In the genomic region with DNA sequence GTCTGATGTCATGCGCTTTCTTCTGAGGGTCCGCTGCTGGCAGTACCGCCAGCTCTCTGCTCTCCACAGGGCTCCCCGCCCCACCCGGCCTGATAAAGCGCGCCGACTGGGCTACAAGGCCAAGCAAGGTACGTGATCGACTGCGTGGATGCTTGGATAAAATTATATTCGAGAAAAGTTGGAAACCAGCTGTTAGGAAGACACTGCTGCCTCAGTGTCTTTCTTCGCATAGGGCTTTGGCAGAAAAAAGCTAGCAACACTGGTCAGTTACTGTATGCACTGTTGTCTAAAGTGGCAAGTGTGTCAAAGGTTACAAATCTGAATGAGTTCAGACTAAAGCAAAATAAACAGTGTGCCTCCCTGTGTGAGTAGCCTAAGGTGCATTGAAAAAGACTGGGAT, we compare ENCODE assay signal across 8 cellular contexts. TPM values are rescaled to one million over a fixed set of nuclear protein-coding genes. Genes with fewer than 3 reads are reported as not detected.
DNase-seq lines count a peak whose midpoint lies in the region; ATAC-seq and TF ChIP-seq lines count a peak whose summit lies in the region.
"Not testable (repeated sequence)": the region's sequence is repeated elsewhere in the genome, so short reads cannot be mapped to it uniquely, and the experiment has no call there.

No MANE protein-coding gene starts in this region.

- H3K4me3 Mint-ChIP-seq in CD4-positive, alpha-beta T cell: peak overlapping the region; percentile 99
- peak overlapping the region; percentile 99 for H3K4me3 Mint-ChIP-seq in activated CD4-positive, alpha-beta T cell treated with anti-CD3 and anti-CD28 coated beads for 36 hours

- peak overlapping the region; percentile 87 for H3K4me2 ChIP-seq in Karpas-422 (ENCODE audit: low read depth, low read length, poor library complexity, severe bottlenecking)

- POLR2A ChIA-PET in CD4-positive, alpha-beta T cell (lab: Charles Lee): interaction anchor here (1.3 to 3.5 kb wide), 10 partner anchors 10 to 114 kb away, joined by 3 to 95 read pairs (median 16); no protein-coding TSS in a partner anchor
- POLR2A ChIA-PET in activated CD4-positive, alpha-beta T cell treated with anti-CD3 and anti-CD28 coated beads for 36 hours (lab: Charles Lee): interaction anchor here (1.0 to 2.9 kb wide), 4 partner anchors 26 to 107 kb away, joined by 3 to 25 read pairs (median 8); partner anchors contain the start of gene NR1D2

- in situ Hi-C loops in brain microvascular endothelial cell (cut with HindIII; ENCODE audit: low pct_ligation_motif_present, low sequenced_read_pairs): not testable (repeated sequence)

- peak overlapping the region; percentile 98 for H3K27ac Mint-ChIP-seq in CD4-positive, alpha-beta T cell
- H3K27ac Mint-ChIP-seq in activated CD4-positive, alpha-beta T cell treated with anti-CD3 and anti-CD28 coated beads for 36 hours: peak overlapping the region; percentile 99

- H2AFZ ChIP-seq in Karpas-422 (ENCODE audit: low read length): not testable (repeated sequence)

- not testable (repeated sequence) for H3K9me3 Mint-ChIP-seq in CD4-positive, alpha-beta T cell; activated CD4-positive, alpha-beta T cell treated with anti-CD3 and anti-CD28 coated beads for 36 hours (ENCODE audit: low read depth)

- 1 to 3% methylated on average over 13 of the region's 13 CpGs for WGBS in lower leg skin, 2 donors
- 0 to 1% (median 1%) methylated on average over 13 of the region's 13 CpGs for WGBS in ovary, 3 donors
- 0 to 1% methylated on average over 13 of the region's 13 CpGs for WGBS in testis, 2 donors

- CTCF ChIA-PET in CD4-positive, alpha-beta T cell (lab: Charles Lee): interaction anchor here (0.8 kb wide), 1 partner anchor 30 kb away, joined by 3 read pairs; no protein-coding TSS in a partner anchor
- CTCF ChIA-PET in activated CD4-positive, alpha-beta T cell treated with anti-CD3 and anti-CD28 coated beads for 36 hours (lab: Charles Lee): interaction anchor here (1.0 to 5.3 kb wide), 2 partner anchors 9 to 28 kb away, joined by 3 to 26 read pairs; no protein-coding TSS in a partner anchor

- not testable (repeated sequence) for TF ChIP-seq POLR2A in lower leg skin (IDR thresholded peaks at IDR 0.05); ovary (IDR thresholded peaks at IDR 0.05); testis (IDR thresholded peaks at IDR 0.05)

- H3K36me3 Mint-ChIP-seq in CD4-positive, alpha-beta T cell (ENCODE audit: low read depth): peaks cover 55% of the 10 kb centered on the region
- peaks cover 54% of the 10 kb centered on the region for H3K36me3 Mint-ChIP-seq in activated CD4-positive, alpha-beta T cell treated with anti-CD3 and anti-CD28 coated beads for 36 hours (ENCODE audit: low read depth)

- peak overlapping the region; percentile 86 for H3K4me3 ChIP-seq in Karpas-422 (ENCODE audit: low read length)
- H3K4me3 ChIP-seq in brain microvascular endothelial cell (ENCODE audit: low read depth, low read length): peak overlapping the region; percentile 97
- H3K4me3 ChIP-seq in fibroblast of mammary gland (ENCODE audit: control insufficient read depth, low read depth, low read length): peak overlapping the region; percentile 83
- peak overlapping the region; percentile 100 for H3K4me3 ChIP-seq in lower leg skin (ENCODE audit: low read depth, poor library complexity, severe bottlenecking)
- H3K4me3 ChIP-seq in ovary: peak overlapping the region; percentile 94
- H3K4me3 ChIP-seq in testis: peak overlapping the region; percentile 80 to 97

- peak overlapping the region; percentile 85 for H3K27ac ChIP-seq in CD4-positive, alpha-beta T cell (ENCODE audit: low read depth, low read length)
- peak overlapping the region; percentile 76 for H3K27ac ChIP-seq in Karpas-422 (ENCODE audit: low read length)
- H3K27ac ChIP-seq in brain microvascular endothelial cell: peak overlapping the region; percentile 84
- H3K27ac ChIP-seq in ovary: peak overlapping the region; percentile 68 to 88
- peak overlapping the region; percentile 81 to 98 for H3K27ac ChIP-seq in testis

- H3K27me3 Mint-ChIP-seq in CD4-positive, alpha-beta T cell; activated CD4-positive, alpha-beta T cell treated with anti-CD3 and anti-CD28 coated beads for 36 hours: not testable (repeated sequence)

- H3K9me2 ChIP-seq in Karpas-422 (replicated peaks; ENCODE audit: insufficient read depth, low read length): not testable (repeated sequence)

- H3K36me3 ChIP-seq in Karpas-422 (ENCODE audit: insufficient read depth, low read length) (peaks cover 30% of the 10 kb centered on the region), brain microvascular endothelial cell (replicated peaks) (peaks cover 25% of the 10 kb centered on the region)
- not testable (repeated sequence) for H3K36me3 ChIP-seq in ovary; testis (ENCODE audit: low read depth, missing control alignments)

- not testable (repeated sequence) for H3K9me3 ChIP-seq in CD4-positive, alpha-beta T cell (ENCODE audit: control insufficient read depth, low read length); Karpas-422 (ENCODE audit: low read length); ovary; testis

- intact Hi-C loops in CD4-positive, alpha-beta T cell (cut with DNase I, micrococcal nuclease): loop anchor here (1.0 to 10.0 kb wide), 4 partner anchors 23 to 1867 kb away; partner anchors contain the start of genes NR1D2 (in 2 of the 2), NGLY1 (in 1 of the 2) and UBE2E1 (in 1 of the 2)
- intact Hi-C loops in activated CD4-positive, alpha-beta T cell treated with anti-CD3 and anti-CD28 coated beads for 36 hours (cut with DNase I, micrococcal nuclease): loop anchor here (1.0 to 10.0 kb wide), 7 partner anchors 27 to 1865 kb away; partner anchors contain the start of genes NR1D2 (in 2 of the 2), NGLY1 (in 1 of the 2), TOP2B (in 1 of the 2) and UBE2E2 (in 1 of the 2)
- intact Hi-C loops in lower leg skin (cut with DNase I; ENCODE audit: low total_unique reads); testis (cut with DNase I; ENCODE audit: low total_unique reads): not testable (repeated sequence)
- intact Hi-C loops in ovary (cut with DNase I): loop anchor here in 3 of 4 donors (2.0 kb wide), 2 partner anchors 27 to 29 kb away; partner anchors contain the start of gene NR1D2 (in 2 of the 3)

- ATAC-seq in CD4-positive, alpha-beta T cell (ENCODE audit: poor library complexity); activated CD4-positive, alpha-beta T cell treated with anti-CD3 and anti-CD28 coated beads for 36 hours: not testable (repeated sequence)

- H3K4me1 ChIP-seq in Karpas-422 (ENCODE audit: low read length) (peaks cover 25% of the 10 kb centered on the region), testis (peaks cover 10% of the 10 kb centered on the region)
- H3K4me1 ChIP-seq in ovary (ENCODE audit: insufficient read depth): not testable (repeated sequence)

- peaks cover 17% of the 10 kb centered on the region for H3K79me2 ChIP-seq in Karpas-422 (ENCODE audit: low read length)

- TF ChIP-seq EP300 in ovary (IDR thresholded peaks at IDR 0.05): not testable (repeated sequence)

- peak overlapping the region; percentile 86 for H3K9ac ChIP-seq in Karpas-422 (ENCODE audit: low read length)

- H4K20me1 ChIP-seq in Karpas-422 (ENCODE audit: insufficient read depth, low read depth, low read length): peaks cover 30% of the 10 kb centered on the region

- not testable (repeated sequence) for TF ChIP-seq CTCF in CD4-positive, alpha-beta T cell (IDR thresholded peaks at IDR 0.05); brain microvascular endothelial cell (IDR thresholded peaks at IDR 0.05; ENCODE audit: low read depth, low read length, missing control alignments); fibroblast of mammary gland (conservative IDR thresholded peaks at IDR 0.05; ENCODE audit: control insufficient read depth, insufficient read depth, low read depth, low read length); lower leg skin (IDR thresholded peaks at IDR 0.05); ovary (IDR thresholded peaks at IDR 0.05); testis (IDR thresholded peaks at IDR 0.05)

- H3K27me3 ChIP-seq in CD4-positive, alpha-beta T cell (ENCODE audit: control insufficient read depth, insufficient read depth, low read length); Karpas-422 (ENCODE audit: low read length); brain microvascular endothelial cell (replicated peaks); ovary; testis: not testable (repeated sequence)

- not testable (repeated sequence) for DNase-seq in CD4-positive, alpha-beta T cell; Karpas-422; activated CD4-positive, alpha-beta T cell treated with anti-CD3 and anti-CD28 coated beads for 36 hours; brain microvascular endothelial cell; fibroblast of mammary gland (ENCODE audit: low read depth); lower leg skin (ENCODE audit: low spot score in 2 of 2); ovary; testis

- peaks cover 68% of the 10 kb centered on the region for H3K4me1 Mint-ChIP-seq in CD4-positive, alpha-beta T cell (ENCODE audit: low read depth)
- H3K4me1 Mint-ChIP-seq in activated CD4-positive, alpha-beta T cell treated with anti-CD3 and anti-CD28 coated beads for 36 hours: peaks cover 43% of the 10 kb centered on the region

RNA-seq across cellular contexts. Expression of gene RPL15, which starts 1.0 kb away (rescaled TPM):
- total RNA-seq in CD4-positive, alpha-beta T cell: 1,000 to 10,000 TPM; 2,331 to 2,343 TPM
- total RNA-seq in Karpas-422 (2014; rRNA removed; shearing (Covaris generic); ENCODE audit: low replicate concordance): 2,950 and 2,991 TPM in 2 replicates
- 1,000 to 10,000 TPM; 2,605 to 3,065 TPM for total RNA-seq in activated CD4-positive, alpha-beta T cell treated with anti-CD3 and anti-CD28 coated beads for 36 hours
- total RNA-seq in lower leg skin (1,000 to 10,000 TPM; 2,087 to 2,833 (median 2,394) TPM), ovary (1,000 to 10,000 TPM; 3,013 to 4,925 (median 3,735) TPM), testis (1,000 to 10,000 TPM in 1 of 2 donors, 100 to 1,000 TPM in 1; 783 to 1,409 TPM)
- polyA plus RNA-seq in ovary (1,000 to 10,000 TPM; 4,714 to 6,966 TPM), testis (ENCODE audit: insufficient read depth, low read depth, low replicate concordance) (1,993 TPM)

RNA-seq across cellular contexts. Expression of gene NKIRAS1, which starts 1.1 kb away (rescaled TPM):
- 1 to 10 TPM; 3.2 to 3.8 TPM for total RNA-seq in CD4-positive, alpha-beta T cell
- 0.97 and 3.5 TPM in 2 replicates for total RNA-seq in Karpas-422 (2014; rRNA removed; shearing (Covaris generic); ENCODE audit: low replicate concordance)
- total RNA-seq in activated CD4-positive, alpha-beta T cell treated with anti-CD3 and anti-CD28 coated beads for 36 hours: 1 to 10 TPM; 2.8 to 3.5 TPM
- total RNA-seq in lower leg skin (10 to 100 TPM in 2 of 4 donors, 1 to 10 TPM in 2; 6.6 to 10.5 (median 9.0) TPM), ovary (10 to 100 TPM; 10.2 to 16.8 (median 13.4) TPM), testis (10 to 100 TPM; 37.2 to 41.1 TPM)
- polyA plus RNA-seq in ovary (10 to 100 TPM in 1 of 2 donors, 1 to 10 TPM in 1; 8.7 to 18.9 TPM), testis (ENCODE audit: insufficient read depth, low read depth, low replicate concordance) (35.0 TPM)

RNA-seq across cellular contexts. Expression of gene NR1D2, which starts 27.2 kb away (rescaled TPM):
- total RNA-seq in CD4-positive, alpha-beta T cell: 100 to 1,000 TPM; 111 to 113 TPM
- total RNA-seq in Karpas-422 (2014; rRNA removed; shearing (Covaris generic); ENCODE audit: low replicate concordance): 8.3 and 12.8 TPM in 2 replicates
- total RNA-seq in activated CD4-positive, alpha-beta T cell treated with anti-CD3 and anti-CD28 coated beads for 36 hours: 1 to 10 TPM; 2.4 to 2.7 TPM
- total RNA-seq in lower leg skin (10 to 100 TPM; 35.4 to 52.1 (median 42.1) TPM), ovary (10 to 100 TPM; 29.9 to 74.3 (median 37.2) TPM), testis (10 to 100 TPM; 33.1 to 41.2 TPM)
- polyA plus RNA-seq in ovary (10 to 100 TPM; 26.9 to 33.3 TPM), testis (ENCODE audit: insufficient read depth, low read depth, low replicate concordance) (14.5 TPM)
